9 cellular contexts compared by ENCODE assay signal in genomic region chr22:27133951-27134664, GRCh38.
A peak's percentile ranks its signal among the peaks of the same experiment; 100 is the strongest.
DNase-seq lines count a peak whose midpoint lies in the region; ATAC-seq, FAIRE-seq and TF ChIP-seq lines count a peak whose summit lies in the region.
"Had no signal": no experiment of that assay in that cellular context is flagged by ENCODE, and none has a peak within 500 bp of the region (broad histone marks: within the 10 kb centered on the region; RNA-seq: fewer than 3 reads in every experiment).

No MANE protein-coding gene starts in this region.

- CTCF ChIA-PET in K562 (lab: Yijun Ruan, JAX; ENCODE audit: low intra/inter-chr PET ratio): no interaction called here

- H3K36me3 ChIP-seq in MG63: no peaks in the 10 kb centered on the region
- no peaks in the 10 kb centered on the region for H3K36me3 ChIP-seq in K562 (ENCODE audit: control insufficient read depth, insufficient read depth, low read length)
- no peaks in the 10 kb centered on the region for H3K36me3 ChIP-seq in neuronal stem cell (replicated peaks in 1 of 2; ENCODE audit: control insufficient read depth in 2 of 2, insufficient read depth in 2 of 2, low read length in 2 of 2)

- H2BK15ac ChIP-seq in neuronal stem cell (ENCODE audit: low read length): no peak overlapping the region

- no peak overlapping the region for H3K23ac ChIP-seq in neuronal stem cell (ENCODE audit: low read depth, low read length, poor library complexity)

- no peaks in the 10 kb centered on the region for H3K79me1 ChIP-seq in neuronal stem cell (ENCODE audit: low read depth, low read length)

- no peak overlapping the region for H4K91ac ChIP-seq in neuronal stem cell (ENCODE audit: low read depth, low read length, poor library complexity)

- H4K8ac ChIP-seq in neuronal stem cell (ENCODE audit: low read depth, low read length): no peak overlapping the region

- WGBS in K562 (ENCODE audit: insufficient coverage, low coverage, missing lambda C conversion rate): 10% methylated on average over 5 of the region's 12 CpGs
- no CpG with 5 or more reads among the region's 12 CpGs for WGBS in neuronal stem cell (ENCODE audit: extremely low coverage in 2 of 2, insufficient read length in 2 of 2, insufficient replicate concordance in 1 of 2), 2 donors

- TF ChIP-seq CTCF in K562 (IDR thresholded peaks at IDR 0.05 in 2 of 3, conservative IDR thresholded peaks at IDR 0.05 in 1 of 3; ENCODE audit: insufficient read depth in 2 of 3, low read depth in 1 of 3, low read length in 3 of 3): no peak

- DNase-seq in EL: peak; percentile 93
- peak; percentile 84 for DNase-seq in MG63
- peak; percentile 16 to 47 (median 26) for DNase-seq in K562 (ENCODE audit: extremely low read depth in 1 of 4, low spot score in 3 of 4)
- no peak for DNase-seq in neuronal stem cell (ENCODE audit: low spot score)
- DNase-seq in NCI-H146 (lab: John Stamatoyannopoulos, UW): no peak
- DNase-seq in NCI-H69 (lab: John Stamatoyannopoulos, UW): no peak
- DNase-seq: activated naive CD8-positive, alpha-beta T cell treated with anti-CD3 and anti-CD28 coated beads, Interleukin-2, amount 10 ng/mL, durations not matched to agents 7 days and 5 days had no signal

- H3K9me3 ChIP-seq in MG63 (peaks cover 7% of the 10 kb centered on the region), K562 (replicated peaks; ENCODE audit: control insufficient read depth, insufficient read depth, low read depth, low read length) (no peaks in the 10 kb centered on the region), neuronal stem cell (replicated peaks in 1 of 2; ENCODE audit: control insufficient read depth in 2 of 2, insufficient read depth in 1 of 2, low read depth in 1 of 2, low read length in 2 of 2) (peaks cover 7 to 8% of the 10 kb centered on the region in 2 donors)

- H3K27ac ChIP-seq in K562 (ENCODE audit: extremely low read depth, low read depth, low read length): peak overlapping the region; percentile 44; the same call in 1 of the 3 replicates
- H3K27ac ChIP-seq in neuronal stem cell (replicated peaks; ENCODE audit: low read length): no peak overlapping the region

- ATAC-seq in K562: peak; percentile 85
- no peak for ATAC-seq in GM18870 (IDR thresholded peaks at IDR 0.05; ENCODE audit: unreplicated experiment)
- no peak for ATAC-seq in HG03280 (IDR thresholded peaks at IDR 0.05; ENCODE audit: unreplicated experiment)

- TF ChIP-seq POLR2A in K562 (conservative IDR thresholded peaks at IDR 0.05): no peak

- H2AFZ ChIP-seq in K562 (ENCODE audit: low read depth, low read length) (peak overlapping the region; percentile 47; the same call in 1 of the 2 replicates), neuronal stem cell (ENCODE audit: low read length) (peak overlapping the region; percentile 6)

- POLR2A ChIA-PET in K562 (lab: Yijun Ruan, JAX): interaction anchor here (0.6 to 0.7 kb wide), 2 partner anchors 27 to 645 kb away, joined by 4 read pairs; no protein-coding TSS in a partner anchor

- no peaks in the 10 kb centered on the region for H3K79me2 ChIP-seq in K562 (ENCODE audit: control insufficient read depth, insufficient read depth, low read length)

- H4K20me1 ChIP-seq in K562 (replicated peaks; ENCODE audit: control insufficient read depth, insufficient read depth, low read length): no peaks in the 10 kb centered on the region

- no peak overlapping the region for H2BK120ac ChIP-seq in neuronal stem cell (ENCODE audit: low read depth, low read length)

- H2BK5ac ChIP-seq in neuronal stem cell (ENCODE audit: low read length): no peak overlapping the region

- no peak for FAIRE-seq in K562 (lab: Jason Lieb, UNC)

- in situ Hi-C loops in K562 (cut with MboI): no loop called here

- H3K4me3 ChIP-seq in MG63: no peak overlapping the region
- no peak overlapping the region for H3K4me3 ChIP-seq in K562
- no peak overlapping the region for H3K4me3 ChIP-seq in neuronal stem cell (ENCODE audit: low read length in 2 of 2)

- H3K14ac ChIP-seq in neuronal stem cell (ENCODE audit: low read length): no peak overlapping the region

- H3K4ac ChIP-seq in neuronal stem cell (ENCODE audit: low read length): no peak overlapping the region

- TF ChIP-seq EP300 in K562 (IDR thresholded peaks at IDR 0.05; ENCODE audit: low read length): no peak

- peaks cover 8 to 12% of the 10 kb centered on the region in 2 experiments; a peak in 4 of 5 replicates for H3K4me1 ChIP-seq in K562 (replicated peaks in 1 of 2; ENCODE audit: control insufficient read depth in 2 of 2, insufficient read depth in 2 of 2, low read length in 2 of 2)
- H3K4me1 ChIP-seq in neuronal stem cell (ENCODE audit: control insufficient read depth in 2 of 2, insufficient read depth in 1 of 2, low read depth in 1 of 2, low read length in 2 of 2): peaks cover 6 to 26% of the 10 kb centered on the region in 2 donors

- H3K27me3 ChIP-seq in MG63 (no peaks in the 10 kb centered on the region), K562 (ENCODE audit: control insufficient read depth in 2 of 2, insufficient read depth in 2 of 2, low read length in 2 of 2) (peaks cover 0 to 15% of the 10 kb centered on the region in 2 experiments; a peak in 2 of 5 replicates), neuronal stem cell (ENCODE audit: control insufficient read depth in 3 of 3, insufficient read depth in 3 of 3, low read depth in 1 of 3, low read length in 3 of 3) (peaks cover 0 to 3% (median 0%) of the 10 kb centered on the region in 3 experiments)

- TF ChIP-seq RAD21 in K562 (CRISPR knock-in tag; conservative IDR thresholded peaks at IDR 0.05 in 1 of 2, IDR thresholded peaks at IDR 0.05 in 1 of 2): no peak

- BruUV-seq in K562 (replicated peaks; lab: Mats Ljungman, UMichigan): no TSS peak

- H3K9ac ChIP-seq in K562 (ENCODE audit: insufficient read depth in 1 of 2, low read depth in 2 of 2, low read length in 2 of 2) (no peak overlapping the region), neuronal stem cell (ENCODE audit: low read depth, low read length, poor library complexity) (no peak overlapping the region)

- peak overlapping the region; percentile 39; the same call in 1 of the 2 replicates for H3K4me2 ChIP-seq in K562 (ENCODE audit: insufficient read depth, low read length)
- H3K4me2 ChIP-seq in neuronal stem cell (ENCODE audit: insufficient read depth, low read length, poor library complexity, severe bottlenecking): no peak overlapping the region

- no peaks in the 10 kb centered on the region for H3K9me1 ChIP-seq in K562 (ENCODE audit: control insufficient read depth, insufficient read depth, low read length)

- H2BK12ac ChIP-seq in neuronal stem cell (ENCODE audit: low read length): no peak overlapping the region

- intact Hi-C loops in K562 (cut with micrococcal nuclease): no loop called here

- H3K18ac ChIP-seq in neuronal stem cell (ENCODE audit: low read length): no peak overlapping the region

- no peak overlapping the region for H2AK5ac ChIP-seq in neuronal stem cell (ENCODE audit: low read depth, low read length)

TF ChIP-seq in K562, 482 proteins besides CTCF, POLR2A, EP300 and RAD21 (continues in another document):
- peak; percentile 56 for TF ChIP-seq MAFF (IDR thresholded peaks at IDR 0.05; ENCODE audit: low read length)
- TF ChIP-seq L3MBTL2 (IDR thresholded peaks at IDR 0.05): peak; percentile 54; the same call in 1 of the 2 replicates
- no peak for TF ChIP-seq TCF7L2 (IDR thresholded peaks at IDR 0.05; ENCODE audit: low read depth, low read length)
- no peak for TF ChIP-seq E2F5 (CRISPR knock-in tag; IDR thresholded peaks at IDR 0.05)
- no peak for TF ChIP-seq TEAD4 (IDR thresholded peaks at IDR 0.05; ENCODE audit: low read length)
- no peak for TF ChIP-seq TEAD4 (CRISPR knock-in tag; IDR thresholded peaks at IDR 0.05; ENCODE audit: borderline replicate concordance)
- no peak for TF ChIP-seq ZC3H11A (IDR thresholded peaks at IDR 0.05; ENCODE audit: low read depth, low read length)
- peak; percentile 59; the same call in 1 of the 2 replicates for TF ChIP-seq C11orf30 (IDR thresholded peaks at IDR 0.05; ENCODE audit: low read depth)
- TF ChIP-seq ZNF766 (CRISPR knock-in tag; conservative IDR thresholded peaks at IDR 0.05): peak; percentile 19; the same call in 1 of the 2 replicates
- no peak for TF ChIP-seq ZNF277 (CRISPR knock-in tag; IDR thresholded peaks at IDR 0.05; ENCODE audit: borderline replicate concordance)
- TF ChIP-seq FOSL1 (tag; conservative IDR thresholded peaks at IDR 0.05): peak; percentile 78
- no peak for TF ChIP-seq ATF2 (CRISPR knock-in tag; IDR thresholded peaks at IDR 0.05)

Comparison
In these comparisons a context has a peak if more than half of its experiments do, and no peak if none do; other contexts are left out.
1. DNase-seq: peak in EL (single experiment), MG63 (single experiment) and K562 (4 of 4); none in neuronal stem cell (single experiment), NCI-H146 (single experiment) and NCI-H69 (single experiment).